18 cellular contexts compared by ENCODE assay signal in the genomic region with DNA sequence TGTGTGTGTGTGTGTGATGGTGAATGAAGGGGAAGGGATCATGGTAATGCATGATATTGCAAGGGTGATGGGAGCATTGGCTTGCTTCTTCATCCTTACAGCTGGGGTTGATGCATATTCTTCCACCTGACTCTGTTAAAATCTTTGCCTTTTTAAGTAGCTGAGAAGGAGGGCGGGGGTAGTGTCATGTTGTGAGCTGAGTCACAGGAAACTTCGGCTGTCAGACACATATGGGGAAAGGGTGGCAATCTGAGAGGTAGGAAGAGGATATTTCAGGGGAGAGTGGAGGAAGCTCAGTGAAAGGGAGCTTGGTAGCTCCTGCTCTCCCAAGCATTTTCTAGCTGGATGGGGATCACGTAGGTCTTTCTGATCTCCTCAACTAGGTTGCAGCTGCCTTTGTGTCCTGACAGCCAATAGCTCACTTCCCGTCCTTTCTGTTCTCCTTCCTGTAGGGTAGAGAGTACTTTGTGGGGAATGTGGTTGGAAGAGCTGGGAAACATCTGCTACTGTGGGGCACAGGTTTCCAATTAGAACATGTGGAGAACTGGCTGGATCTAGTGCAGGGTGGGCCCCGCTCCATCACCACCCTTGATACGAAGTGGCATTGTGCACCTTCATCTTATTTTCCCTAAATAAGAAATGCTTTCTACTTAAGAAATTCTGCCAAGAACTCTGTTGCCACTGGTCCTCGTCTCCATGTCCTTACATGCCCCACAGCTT.
DNase-seq lines count a peak whose midpoint lies in the region; ATAC-seq lines count a peak whose summit lies in the region.
"Had no signal": no experiment of that assay in that cellular context is flagged by ENCODE, and none has a peak within 500 bp of the region (broad histone marks: within the 10 kb centered on the region; RNA-seq: fewer than 3 reads in every experiment).

No MANE protein-coding gene starts in this region.

- peaks cover 11% of the 10 kb centered on the region for H3K9me3 ChIP-seq in adipocyte (ENCODE audit: control insufficient read depth, low read length)
- H3K9me3 ChIP-seq: right lobe of liver, SK-N-SH had no signal

- H3K4me3 ChIP-seq in adipocyte (ENCODE audit: low read length), result no peak overlapping the region
- H3K4me3 ChIP-seq: right lobe of liver had no signal

- peaks cover 18% of the 10 kb centered on the region for H3K4me1 ChIP-seq in adipocyte (ENCODE audit: control insufficient read depth, insufficient read depth, low read length)
- H3K4me1 ChIP-seq: right lobe of liver had no signal

- H3K9ac ChIP-seq in adipocyte (ENCODE audit: low read length), result no peak overlapping the region
- H3K9ac ChIP-seq: SK-N-SH had no signal

- no peak overlapping the region for H3K4me3 Mint-ChIP-seq in stimulated activated naive CD8-positive, alpha-beta T cell treated with anti-CD3 and anti-CD28 coated beads, Interleukin-15, Interleukin-2, amounts not matched to agents 100 ng/mL and 50 ng/mL, for 24 hours
- H3K4me3 Mint-ChIP-seq: activated naive CD8-positive, alpha-beta T cell; activated T-cell treated with anti-CD3 and anti-CD28 coated beads, Interleukin-2, amount 50 U/mL, for 4 hours; CD8-positive, alpha-beta T cell had no signal

- peaks cover 3% of the 10 kb centered on the region for H3K27me3 Mint-ChIP-seq in stimulated activated naive CD8-positive, alpha-beta T cell treated with anti-CD3 and anti-CD28 coated beads, Interleukin-15, Interleukin-2, amounts not matched to agents 100 ng/mL and 50 ng/mL, for 24 hours

- peak overlapping the region; percentile 13 for H3K27ac Mint-ChIP-seq in stimulated activated naive CD8-positive, alpha-beta T cell treated with anti-CD3 and anti-CD28 coated beads, Interleukin-15, Interleukin-2, amounts not matched to agents 100 ng/mL and 50 ng/mL, for 24 hours
- H3K27ac Mint-ChIP-seq: activated naive CD8-positive, alpha-beta T cell; CD8-positive, alpha-beta T cell; IgD-negative memory B cell had no signal

- H3K36me3 ChIP-seq in adipocyte (ENCODE audit: control insufficient read depth, insufficient read depth, low read length, severe bottlenecking), result no peaks in the 10 kb centered on the region
- H3K36me3 ChIP-seq: right lobe of liver had no signal

- intact Hi-C loops in head of caudate nucleus (cut with DNase I), result no loop called here

- H3K27me3 ChIP-seq in adipocyte (replicated peaks; ENCODE audit: control insufficient read depth, insufficient read depth, low read length), result no peaks in the 10 kb centered on the region
- H3K27me3 ChIP-seq: right lobe of liver had no signal

- H3K4me1 Mint-ChIP-seq in stimulated activated naive CD8-positive, alpha-beta T cell treated with anti-CD3 and anti-CD28 coated beads, Interleukin-15, Interleukin-2, amounts not matched to agents 100 ng/mL and 50 ng/mL, for 24 hours (ENCODE audit: low read depth), result no peaks in the 10 kb centered on the region

- H3K36me3 Mint-ChIP-seq in stimulated activated naive CD8-positive, alpha-beta T cell treated with anti-CD3 and anti-CD28 coated beads, Interleukin-15, Interleukin-2, amounts not matched to agents 100 ng/mL and 50 ng/mL, for 24 hours (ENCODE audit: low read depth), result no peaks in the 10 kb centered on the region
- H3K36me3 Mint-ChIP-seq: CD8-positive, alpha-beta T cell; IgD-negative memory B cell had no signal

- DNase-seq in stimulated activated naive CD8-positive, alpha-beta T cell treated with anti-CD3 and anti-CD28 coated beads, Interleukin-15, Interleukin-2, amounts not matched to agents 100 U/mL and 50 U/mL, for 24 hours, result no peak
- DNase-seq in adipocyte (ENCODE audit: low read depth) (peak; percentile 20), head of caudate nucleus (peak in 36 of 42 donors; percentile 19 to 88 (median 61)), DMS114 treated with DMSO at 0.1 percent for 48 hours (lab: John Stamatoyannopoulos, UW; ENCODE audit: unreplicated experiment) (no peak)
- DNase-seq: activated T-cell treated with anti-CD3 and anti-CD28 coated beads, Interleukin-2, amount 50 U/mL, for 4 hours; CD8-positive, alpha-beta T cell; DND-41; left cardiac atrium; NCI-H1105; NCI-H2171; SK-N-SH had no signal

- no peak for ATAC-seq in stimulated activated naive CD8-positive, alpha-beta T cell treated with anti-CD3 and anti-CD28 coated beads, Interleukin-15, Interleukin-2, amounts not matched to agents 100 U/mL and 50 U/mL, for 24 hours
- ATAC-seq in HG03469 (IDR thresholded peaks at IDR 0.05; ENCODE audit: unreplicated experiment) (no peak), GM18517 (IDR thresholded peaks at IDR 0.05; ENCODE audit: unreplicated experiment) (no peak), GM21529 (IDR thresholded peaks at IDR 0.05; ENCODE audit: unreplicated experiment) (no peak)
- ATAC-seq: activated T-cell treated with anti-CD3 and anti-CD28 coated beads, Interleukin-2, amount 50 U/mL, for 4 hours; CD8-positive, alpha-beta T cell; left cardiac atrium; right lobe of liver had no signal

- H3K9me3 Mint-ChIP-seq in stimulated activated naive CD8-positive, alpha-beta T cell treated with anti-CD3 and anti-CD28 coated beads, Interleukin-15, Interleukin-2, amounts not matched to agents 100 ng/mL and 50 ng/mL, for 24 hours, result peaks cover 6% of the 10 kb centered on the region
- H3K9me3 Mint-ChIP-seq: CD8-positive, alpha-beta T cell had no signal

Comparison
In these comparisons a context has a peak if more than half of its experiments do, and no peak if none do; other contexts are left out.
1. DNase-seq: peak in adipocyte (single experiment) and head of caudate nucleus (36 of 42); none in stimulated activated naive CD8-positive, alpha-beta T cell treated with anti-CD3 and anti-CD28 coated beads, Interleukin-15, Interleukin-2, amounts not matched to agents 100 U/mL and 50 U/mL, for 24 hours (single experiment) and DMS114 treated with DMSO at 0.1 percent for 48 hours (single experiment).